Comparison of ENCODE assay signal across 19 cellular contexts in the genomic region with DNA sequence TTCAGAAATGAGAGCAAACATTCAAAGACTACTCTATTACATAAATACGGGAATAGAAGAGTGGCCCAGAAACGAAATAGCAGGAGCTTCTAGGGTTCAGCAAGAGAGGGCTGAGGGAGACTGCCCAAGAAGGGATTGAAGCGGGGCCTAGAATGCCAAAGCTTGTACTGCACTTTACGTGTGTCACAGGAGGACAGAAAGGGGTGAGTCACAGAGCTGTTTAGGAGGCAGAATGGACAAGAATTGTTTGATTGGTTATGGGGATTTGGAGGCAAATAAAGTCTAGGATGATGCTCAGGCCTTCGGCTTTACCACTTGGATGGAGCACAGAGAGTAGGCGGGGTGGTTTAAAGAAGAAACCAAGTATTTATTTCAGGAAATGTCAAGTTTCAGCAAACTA. TPM values are rescaled to one million over a fixed set of nuclear protein-coding genes. Genes with fewer than 3 reads are reported as not detected.
A peak's percentile ranks its signal among the peaks of the same experiment; 100 is the strongest.
DNase-seq lines count a peak whose midpoint lies in the region; ATAC-seq and TF ChIP-seq lines count a peak whose summit lies in the region.
"Had no signal": no experiment of that assay in that cellular context is flagged by ENCODE, and none has a peak within 500 bp of the region (broad histone marks: within the 10 kb centered on the region; RNA-seq: fewer than 3 reads in every experiment).

No MANE protein-coding gene starts in this region.

- POLR2A ChIA-PET in CD4-positive, alpha-beta memory T cell (lab: Charles Lee; ENCODE audit: partially characterized antibody): interaction anchor here (0.6 to 2.6 kb wide), 4 partner anchors 9 to 222 kb away, joined by 3 to 16 read pairs (median 8); partner anchors contain the start of gene RASGEF1A
- POLR2A ChIA-PET in naive thymus-derived CD4-positive, alpha-beta T cell (lab: Charles Lee): interaction anchor here (0.6 to 2.1 kb wide), 8 partner anchors 28 to 99 kb away, joined by 3 to 10 read pairs (median 4); no protein-coding TSS in a partner anchor

- H3K27me3 Mint-ChIP-seq in CD4-positive, alpha-beta memory T cell: no peaks in the 10 kb centered on the region
- peaks cover 22% of the 10 kb centered on the region for H3K27me3 Mint-ChIP-seq in GM23338 (ENCODE audit: insufficient read depth, low read depth, poor library complexity)
- peaks cover 3% of the 10 kb centered on the region for H3K27me3 Mint-ChIP-seq in activated naive CD8-positive, alpha-beta T cell treated with anti-CD3 and anti-CD28 coated beads, Interleukin-2, amount 50 U/mL, for 24 hours
- H3K27me3 Mint-ChIP-seq in naive thymus-derived CD4-positive, alpha-beta T cell: no peaks in the 10 kb centered on the region

- H3K4me3 ChIP-seq in CD4-positive, alpha-beta memory T cell (ENCODE audit: low read length in 2 of 2): no peak overlapping the region
- no peak overlapping the region for H3K4me3 ChIP-seq in GM23338
- H3K4me3 ChIP-seq in naive thymus-derived CD4-positive, alpha-beta T cell (ENCODE audit: low read length): no peak overlapping the region
- H3K4me3 ChIP-seq: ovary had no signal

- H3K36me3 ChIP-seq in CD4-positive, alpha-beta memory T cell (ENCODE audit: insufficient read depth, low read length): no peaks in the 10 kb centered on the region
- H3K36me3 ChIP-seq in GM23338 (ENCODE audit: insufficient read depth): no peaks in the 10 kb centered on the region
- H3K36me3 ChIP-seq in naive thymus-derived CD4-positive, alpha-beta T cell (ENCODE audit: control insufficient read depth in 2 of 3, insufficient read depth in 3 of 3, low read length in 3 of 3): no peaks in the 10 kb centered on the region
- H3K36me3 ChIP-seq: ovary had no signal

- H3K4me1 Mint-ChIP-seq in CD4-positive, alpha-beta memory T cell: peaks cover 25 to 45% (median 33%) of the 10 kb centered on the region in 4 donors
- peaks cover 17% of the 10 kb centered on the region for H3K4me1 Mint-ChIP-seq in GM23338
- peaks cover 44% of the 10 kb centered on the region for H3K4me1 Mint-ChIP-seq in activated naive CD8-positive, alpha-beta T cell treated with anti-CD3 and anti-CD28 coated beads, Interleukin-2, amount 50 U/mL, for 24 hours
- H3K4me1 Mint-ChIP-seq in naive thymus-derived CD4-positive, alpha-beta T cell: peaks cover 15 to 43% (median 34%) of the 10 kb centered on the region in 7 donors

- no peaks in the 10 kb centered on the region for H3K9me3 Mint-ChIP-seq in CD4-positive, alpha-beta memory T cell
- no peaks in the 10 kb centered on the region; the same call in 1 of the 3 replicates for H3K9me3 Mint-ChIP-seq in GM23338
- no peaks in the 10 kb centered on the region for H3K9me3 Mint-ChIP-seq in activated naive CD8-positive, alpha-beta T cell treated with anti-CD3 and anti-CD28 coated beads, Interleukin-2, amount 50 U/mL, for 24 hours
- H3K9me3 Mint-ChIP-seq in naive thymus-derived CD4-positive, alpha-beta T cell: peaks cover 0 to 5% (median 0%) of the 10 kb centered on the region in 11 donors

- peak overlapping the region; percentile 4 to 97 (median 56) for H3K4me3 Mint-ChIP-seq in CD4-positive, alpha-beta memory T cell
- peak overlapping the region; percentile 36 for H3K4me3 Mint-ChIP-seq in GM23338
- peak overlapping the region; percentile 97 for H3K4me3 Mint-ChIP-seq in activated naive CD8-positive, alpha-beta T cell treated with anti-CD3 and anti-CD28 coated beads, Interleukin-2, amount 50 U/mL, for 24 hours
- H3K4me3 Mint-ChIP-seq in naive thymus-derived CD4-positive, alpha-beta T cell: peak overlapping the region; percentile 9 to 73 (median 55)

- H3K4me2 ChIP-seq in GM23338: no peak overlapping the region

- H3K27ac Mint-ChIP-seq in CD4-positive, alpha-beta memory T cell: peak overlapping the region; percentile 19 to 99 (median 84)
- no peak overlapping the region for H3K27ac Mint-ChIP-seq in GM23338
- peak overlapping the region; percentile 94 for H3K27ac Mint-ChIP-seq in activated naive CD8-positive, alpha-beta T cell treated with anti-CD3 and anti-CD28 coated beads, Interleukin-2, amount 50 U/mL, for 24 hours
- H3K27ac Mint-ChIP-seq in naive thymus-derived CD4-positive, alpha-beta T cell: peak overlapping the region; percentile 15 to 97 (median 79)

- H2AFZ ChIP-seq in GM23338: no peak overlapping the region

- no peak for TF ChIP-seq CTCF in GM23338 (conservative IDR thresholded peaks at IDR 0.05; ENCODE audit: low read depth in 2 of 2)

- no peak for DNase-seq in CD4-positive, alpha-beta memory T cell
- DNase-seq in GM23338 (ENCODE audit: low spot score) (no peak), SIG-M5 treated with dmso at 0.1 percent for 504 hours (lab: John Stamatoyannopoulos, UW; ENCODE audit: unreplicated experiment) (no peak)
- DNase-seq in activated naive CD8-positive, alpha-beta T cell treated with anti-CD3 and anti-CD28 coated beads, Interleukin-2, amount 50 U/mL, for 24 hours: no peak
- no peak for DNase-seq in naive thymus-derived CD4-positive, alpha-beta T cell
- DNase-seq in stimulated activated naive CD4-positive, alpha-beta T cell treated with Interleukin-2 at 50 U/mL for 16 hours (lab: John Stamatoyannopoulos, UW): no peak
- no peak for DNase-seq in stimulated activated CD4-positive, alpha-beta T cell treated with anti-CD3 and anti-CD28 coated beads, Interleukin-4, amount 100 ng/mL, for 1 hour
- DNase-seq: activated CD4-positive, alpha-beta T cell treated with anti-CD3 and anti-CD28 coated beads, Interleukin-2, amount 50 U/mL, for 1 hour; central memory CD4-positive, alpha-beta T cell; mesendoderm; NCI-H748 treated with DMSO at 0.1 percent for 48 hours; ovary; stimulated activated naive CD4-positive, alpha-beta T cell had no signal

- no peaks in the 10 kb centered on the region for H3F3A ChIP-seq in GM23338 (replicated peaks; ENCODE audit: low read depth)

- peaks cover 27% of the 10 kb centered on the region for H3K4me1 ChIP-seq in CD4-positive, alpha-beta memory T cell (ENCODE audit: insufficient read depth, low read length)
- H3K4me1 ChIP-seq in GM23338 (ENCODE audit: insufficient read depth): no peaks in the 10 kb centered on the region
- H3K4me1 ChIP-seq in naive thymus-derived CD4-positive, alpha-beta T cell (ENCODE audit: control insufficient read depth in 2 of 2, insufficient read depth in 2 of 2, low read length in 2 of 2): peaks cover 4 to 14% of the 10 kb centered on the region in 2 donors

- no peaks in the 10 kb centered on the region for H3K9me3 ChIP-seq in CD4-positive, alpha-beta memory T cell (ENCODE audit: control insufficient read depth in 1 of 2, low read length in 2 of 2)
- no peaks in the 10 kb centered on the region for H3K9me3 ChIP-seq in naive thymus-derived CD4-positive, alpha-beta T cell (ENCODE audit: control insufficient read depth in 2 of 3, low read length in 3 of 3)
- H3K9me3 ChIP-seq: ovary had no signal

- H3K27ac ChIP-seq in CD4-positive, alpha-beta memory T cell (ENCODE audit: low read depth, low read length): no peak overlapping the region
- no peak overlapping the region for H3K27ac ChIP-seq in GM23338 (ENCODE audit: low read depth)
- peak overlapping the region; percentile 13 for H3K27ac ChIP-seq in naive thymus-derived CD4-positive, alpha-beta T cell (ENCODE audit: low read depth, low read length)
- H3K27ac ChIP-seq: ovary had no signal

- no peaks in the 10 kb centered on the region for H3K27me3 ChIP-seq in CD4-positive, alpha-beta memory T cell (ENCODE audit: insufficient read depth, low read length)
- no peaks in the 10 kb centered on the region for H3K27me3 ChIP-seq in GM23338 (ENCODE audit: insufficient read depth)
- H3K27me3 ChIP-seq in naive thymus-derived CD4-positive, alpha-beta T cell (ENCODE audit: control insufficient read depth in 2 of 2, insufficient read depth in 2 of 2, low read length in 2 of 2): no peaks in the 10 kb centered on the region
- H3K27me3 ChIP-seq: ovary had no signal

- H3K36me3 Mint-ChIP-seq in CD4-positive, alpha-beta memory T cell: no peaks in the 10 kb centered on the region
- no peaks in the 10 kb centered on the region for H3K36me3 Mint-ChIP-seq in GM23338 (ENCODE audit: low read depth)
- peaks cover 12% of the 10 kb centered on the region for H3K36me3 Mint-ChIP-seq in activated naive CD8-positive, alpha-beta T cell treated with anti-CD3 and anti-CD28 coated beads, Interleukin-2, amount 50 U/mL, for 24 hours (ENCODE audit: low read depth)
- peaks cover 0 to 9% (median 0%) of the 10 kb centered on the region in 5 donors for H3K36me3 Mint-ChIP-seq in naive thymus-derived CD4-positive, alpha-beta T cell

- no peak for ATAC-seq in GM23338
- ATAC-seq in activated naive CD8-positive, alpha-beta T cell treated with anti-CD3 and anti-CD28 coated beads, Interleukin-2, amount 50 U/mL, for 24 hours: no peak
- no peak for ATAC-seq in naive thymus-derived CD4-positive, alpha-beta T cell
- ATAC-seq in GM19452 (IDR thresholded peaks at IDR 0.05; ENCODE audit: unreplicated experiment): no peak
- ATAC-seq: HepG2 had no signal

- intact Hi-C loops in CD4-positive, alpha-beta memory T cell (cut with micrococcal nuclease): loop anchor here (5.0 to 10.0 kb wide), 4 partner anchors 77 to 223 kb away; partner anchors contain the start of genes CSGALNACT2, ZNF239 and ZNF487
- intact Hi-C loops in naive thymus-derived CD4-positive, alpha-beta T cell (cut with micrococcal nuclease): loop anchor here in 1 of 2 donors (5.0 kb wide), 1 partner anchor 158 kb away; no protein-coding TSS in a partner anchor

- H4K20me1 ChIP-seq in GM23338 (replicated peaks; ENCODE audit: insufficient read depth): no peaks in the 10 kb centered on the region

- CTCF ChIA-PET in CD4-positive, alpha-beta memory T cell (lab: Charles Lee; ENCODE audit: partially characterized antibody): interaction anchor here (0.7 to 2.1 kb wide), 6 partner anchors 11 to 189 kb away, joined by 3 to 7 read pairs (median 3); no protein-coding TSS in a partner anchor
- CTCF ChIA-PET in naive thymus-derived CD4-positive, alpha-beta T cell (lab: Charles Lee): interaction anchor here (0.5 to 2.0 kb wide), 5 partner anchors 9 to 155 kb away, joined by 3 to 7 read pairs (median 5); no protein-coding TSS in a partner anchor

- no peaks in the 10 kb centered on the region for H3K9me2 ChIP-seq in GM23338 (ENCODE audit: insufficient read depth)

- no peaks in the 10 kb centered on the region for H3K79me2 ChIP-seq in GM23338 (replicated peaks; ENCODE audit: insufficient read depth)

TF ChIP-seq in GM23338, 12 proteins besides CTCF, POLR2A, EP300 and RAD21 (continues in another document):
- no peak for TF ChIP-seq STAT1 (IDR thresholded peaks at IDR 0.05; ENCODE audit: unreplicated experiment)

RNA-seq across cellular contexts. Expression of gene FXYD4, which starts 11.3 kb away (rescaled TPM):
- total RNA-seq in CD4-positive, alpha-beta memory T cell: not detected
- polyA plus RNA-seq in CD4-positive, alpha-beta memory T cell: not detected
- not detected in 2 replicates for total RNA-seq in GM23338 (2014; rRNA removed; shearing (Covaris generic))
- not detected in 2 replicates for polyA plus RNA-seq in GM23338 (2016; fragmentation: Nextera tagmentation; extraction: Ambion mirVana)
- not detected for total RNA-seq in naive thymus-derived CD4-positive, alpha-beta T cell
- not detected for polyA plus RNA-seq in naive thymus-derived CD4-positive, alpha-beta T cell
- total RNA-seq: glomerular endothelial cell; HepG2; ovary; RPMI7951; T-helper 1 cell treated with Interleukin-12 subunit alpha and Interleukin-12 subunit beta and Interleukin-4 antibody, amounts not matched to agents 30 ng/mL and 1 ng/mL, for 36 hours had no signal
- polyA plus RNA-seq: HepG2, keratinocyte, ovary had no signal

RNA-seq across cellular contexts. Expression of gene HNRNPF, which starts 48.9 kb away (rescaled TPM):
- total RNA-seq in CD4-positive, alpha-beta memory T cell: 100 to 1,000 TPM; 204 to 206 TPM
- 100 to 1,000 TPM; 242 to 296 TPM for polyA plus RNA-seq in CD4-positive, alpha-beta memory T cell
- 346 and 378 TPM in 2 replicates for total RNA-seq in GM23338 (2014; rRNA removed; shearing (Covaris generic))
- 197 and 210 TPM in 2 replicates for polyA plus RNA-seq in GM23338 (2016; fragmentation: Nextera tagmentation; extraction: Ambion mirVana)
- total RNA-seq in naive thymus-derived CD4-positive, alpha-beta T cell: 100 to 1,000 TPM in 4 of 5 experiments, 10 to 100 TPM in 1; 88.1 to 449 (median 159) TPM
- polyA plus RNA-seq in naive thymus-derived CD4-positive, alpha-beta T cell: 100 to 1,000 TPM; 193 to 269 TPM

Comparison
In these comparisons a context has a peak if more than half of its experiments do, and no peak if none do; other contexts are left out.
1. H3K4me3 Mint-ChIP-seq: peak in every context shown above with its lines; median percentile 97 in activated naive CD8-positive, alpha-beta T cell treated with anti-CD3 and anti-CD28 coated beads, Interleukin-2, amount 50 U/mL, for 24 hours; 56 in CD4-positive, alpha-beta memory T cell; 55 in naive thymus-derived CD4-positive, alpha-beta T cell; 36 in GM23338.